8 cellular contexts compared by ENCODE assay signal in the genomic region with DNA sequence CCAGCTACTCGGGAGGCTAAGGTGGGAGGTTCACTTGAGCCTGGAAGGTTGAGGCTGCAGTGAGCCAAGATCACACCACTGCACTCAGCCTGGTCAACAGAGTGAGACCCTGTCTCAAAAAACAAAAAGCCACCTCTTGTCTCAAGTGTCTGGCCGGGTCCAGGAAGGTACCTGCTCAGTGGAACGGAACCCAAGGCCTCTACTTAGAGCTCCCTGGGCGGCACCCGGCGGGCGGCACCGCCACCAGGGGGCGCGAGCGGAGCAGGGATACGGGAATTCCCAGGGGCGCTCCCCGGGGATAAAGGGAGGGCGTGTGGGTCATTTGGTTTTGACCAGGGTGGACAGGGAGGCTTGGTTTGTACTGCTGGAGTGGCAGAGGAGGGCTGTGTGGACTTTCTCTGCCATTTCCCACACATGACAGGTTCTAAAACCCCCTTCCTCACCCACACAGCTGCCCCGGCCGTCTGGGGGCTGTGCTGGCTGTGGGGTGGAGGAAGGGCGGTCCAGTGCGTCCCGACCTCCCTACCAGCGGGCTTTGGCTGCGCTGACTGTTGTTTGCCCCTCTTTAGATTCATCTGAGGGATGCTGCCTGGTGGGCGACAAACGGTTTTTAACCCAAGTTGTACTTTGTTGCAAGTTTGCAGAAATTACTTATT.
A peak's percentile ranks its signal among the peaks of the same experiment; 100 is the strongest.
DNase-seq lines count a peak whose midpoint lies in the region; ATAC-seq, FAIRE-seq and TF ChIP-seq lines count a peak whose summit lies in the region.

No MANE protein-coding gene starts in this region.

- H3K79me2 ChIP-seq in trophoblast cell (ENCODE audit: control insufficient read depth, insufficient read depth, low read length, poor library complexity): no peaks in the 10 kb centered on the region

- peaks cover 2 to 3% of the 10 kb centered on the region in 2 experiments for H3K4me1 ChIP-seq in trophoblast cell (ENCODE audit: control insufficient read depth in 1 of 2, insufficient read depth in 2 of 2, low read length in 2 of 2)

- H3K36me3 Mint-ChIP-seq in activated CD4-positive, alpha-beta memory T cell treated with anti-CD3 and anti-CD28 coated beads, Interleukin-2, amount 10 ng/mL, durations not matched to agents 7 days and 5 days (ENCODE audit: low read depth): no peaks in the 10 kb centered on the region

- H3K4me2 ChIP-seq in trophoblast cell (ENCODE audit: low read length): peak overlapping the region; percentile 39

- H2BK12ac ChIP-seq in trophoblast cell (ENCODE audit: low read length): no peak overlapping the region

- no peak overlapping the region for H2AK5ac ChIP-seq in trophoblast cell (ENCODE audit: low read length)

- peaks cover 10% of the 10 kb centered on the region for H3K27me3 Mint-ChIP-seq in activated CD4-positive, alpha-beta memory T cell treated with anti-CD3 and anti-CD28 coated beads, Interleukin-2, amount 10 ng/mL, durations not matched to agents 7 days and 5 days

- H3K4me3 ChIP-seq in fibroblast of pulmonary artery (replicated peaks; ENCODE audit: low read depth, low read length): peak overlapping the region; percentile 5
- no peak overlapping the region for H3K4me3 ChIP-seq in trophoblast cell (ENCODE audit: low read depth, low read length)

- no peak overlapping the region for H2BK5ac ChIP-seq in trophoblast cell (ENCODE audit: low read depth, low read length, poor library complexity)

- no peak overlapping the region for H2AFZ ChIP-seq in trophoblast cell (ENCODE audit: insufficient read depth, low read length, poor library complexity)

- H3K23ac ChIP-seq in trophoblast cell (ENCODE audit: low read length): no peak overlapping the region

- ATAC-seq in GM18519 (IDR thresholded peaks at IDR 0.05; ENCODE audit: low FRiP score, unreplicated experiment): no peak

- no peak overlapping the region for H4K12ac ChIP-seq in trophoblast cell (ENCODE audit: low read depth, low read length)

- peak overlapping the region; percentile 33 for H3K18ac ChIP-seq in trophoblast cell (ENCODE audit: low read length)

- no CpG with 5 or more reads among the region's 24 CpGs for WGBS in trophoblast cell (ENCODE audit: extremely low coverage, insufficient coverage, insufficient read length)

- no peak overlapping the region for H3K4ac ChIP-seq in trophoblast cell (ENCODE audit: low read depth, low read length)

- no peak overlapping the region for H2BK120ac ChIP-seq in trophoblast cell (ENCODE audit: insufficient read depth, low read length, poor library complexity)

- H4K91ac ChIP-seq in trophoblast cell (ENCODE audit: low read depth, low read length): no peak overlapping the region

- H3K79me1 ChIP-seq in trophoblast cell (ENCODE audit: low read length): no peaks in the 10 kb centered on the region

- H3K36me3 ChIP-seq in trophoblast cell (ENCODE audit: control insufficient read depth in 1 of 2, insufficient read depth in 2 of 2, low read length in 2 of 2): peaks cover 6 to 7% of the 10 kb centered on the region in 2 experiments

- no peak for FAIRE-seq in HTR-8/SVneo (lab: Jason Lieb, UNC)

- H3K9ac ChIP-seq in trophoblast cell (ENCODE audit: low read length): no peak overlapping the region

- H3K14ac ChIP-seq in trophoblast cell (ENCODE audit: low read length): no peak overlapping the region

- POLR2A ChIA-PET in activated CD4-positive, alpha-beta memory T cell treated with anti-CD3 and anti-CD28 coated beads, Interleukin-2, amount 10 ng/mL, durations not matched to agents 7 days and 5 days (lab: Charles Lee): no interaction called here

- no peaks in the 10 kb centered on the region for H3K27me3 ChIP-seq in trophoblast cell (ENCODE audit: insufficient read depth, low read length)

- H3K4me3 Mint-ChIP-seq in activated CD4-positive, alpha-beta memory T cell treated with anti-CD3 and anti-CD28 coated beads, Interleukin-2, amount 10 ng/mL, durations not matched to agents 7 days and 5 days: no peak overlapping the region

- no peak overlapping the region for H3K27ac Mint-ChIP-seq in activated CD4-positive, alpha-beta memory T cell treated with anti-CD3 and anti-CD28 coated beads, Interleukin-2, amount 10 ng/mL, durations not matched to agents 7 days and 5 days

- DNase-seq in NCI-H748 (lab: John Stamatoyannopoulos, UW; ENCODE audit: unreplicated experiment) (peak; percentile 15), NCI-H748 treated with DMSO at 0.1 percent for 48 hours (lab: John Stamatoyannopoulos, UW) (no peak), HTR-8/SVneo (ENCODE audit: insufficient read length, low spot score) (peak; percentile 69), fibroblast of pulmonary artery (ENCODE audit: low read depth) (peak; percentile 35), trophoblast cell (peak; percentile 60 to 78), MV-4-11 (lab: John Stamatoyannopoulos, UW) (no peak)
- peak; percentile 23 for DNase-seq in activated CD4-positive, alpha-beta memory T cell treated with anti-CD3 and anti-CD28 coated beads, Interleukin-2, amount 10 ng/mL, durations not matched to agents 7 days and 5 days

- peak overlapping the region; percentile 1 for H4K8ac ChIP-seq in trophoblast cell (ENCODE audit: low read depth, low read length)

- H3K9me3 ChIP-seq in trophoblast cell (ENCODE audit: insufficient read depth, low read depth, low read length): no peaks in the 10 kb centered on the region

- H3K4me1 Mint-ChIP-seq in activated CD4-positive, alpha-beta memory T cell treated with anti-CD3 and anti-CD28 coated beads, Interleukin-2, amount 10 ng/mL, durations not matched to agents 7 days and 5 days: peaks cover 12% of the 10 kb centered on the region

- no peak overlapping the region for H3K27ac ChIP-seq in trophoblast cell (ENCODE audit: low read depth, low read length)

- CTCF ChIA-PET in activated CD4-positive, alpha-beta memory T cell treated with anti-CD3 and anti-CD28 coated beads, Interleukin-2, amount 10 ng/mL, durations not matched to agents 7 days and 5 days (lab: Charles Lee): interaction anchor here (0.7 to 4.3 kb wide), 9 partner anchors 8 to 102 kb away, joined by 3 to 65 read pairs (median 4); partner anchors contain the start of genes CCNK and SETD3

- peak; percentile 77 for TF ChIP-seq CTCF in fibroblast of pulmonary artery (IDR thresholded peaks at IDR 0.05; ENCODE audit: low read length, missing control alignments)

- H3K9me3 Mint-ChIP-seq in activated CD4-positive, alpha-beta memory T cell treated with anti-CD3 and anti-CD28 coated beads, Interleukin-2, amount 10 ng/mL, durations not matched to agents 7 days and 5 days: no peaks in the 10 kb centered on the region

Comparison
In these comparisons a context has a peak if more than half of its experiments do, and no peak if none do; other contexts are left out.
1. DNase-seq: peak in NCI-H748 (single experiment), HTR-8/SVneo (single experiment), activated CD4-positive, alpha-beta memory T cell treated with anti-CD3 and anti-CD28 coated beads, Interleukin-2, amount 10 ng/mL, durations not matched to agents 7 days and 5 days (single experiment), fibroblast of pulmonary artery (single experiment) and trophoblast cell (2 of 2); none in NCI-H748 treated with DMSO at 0.1 percent for 48 hours (single experiment) and MV-4-11 (single experiment).